In the genomic region with DNA sequence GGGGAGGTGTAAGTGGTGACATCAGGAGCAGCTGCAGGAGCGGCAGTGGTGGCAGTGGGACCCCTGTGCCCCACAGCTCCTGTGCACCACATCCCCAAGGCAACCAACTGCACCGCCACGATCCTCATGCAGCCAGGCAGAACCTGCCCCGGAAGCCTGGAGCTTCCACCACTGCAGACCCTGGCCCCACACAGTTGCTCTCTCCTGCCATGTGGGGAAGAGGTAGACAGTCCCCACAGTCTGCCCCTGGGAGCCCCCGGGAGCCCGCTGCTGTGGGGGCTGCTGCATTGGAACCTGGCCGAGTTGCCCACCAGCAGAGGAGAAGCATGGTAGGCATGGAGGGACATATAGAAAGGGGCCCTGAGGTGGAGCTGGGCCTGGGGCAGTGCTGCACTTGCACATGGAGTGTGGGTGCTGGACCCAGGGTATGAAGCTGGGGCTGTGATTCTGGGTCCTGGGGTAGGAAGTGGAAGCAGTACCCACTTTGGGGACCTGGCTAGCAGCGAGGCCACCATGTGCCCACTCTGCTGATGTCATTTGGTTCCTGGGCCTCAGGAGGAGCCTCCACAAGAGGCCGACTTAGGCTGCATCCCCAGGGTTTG, we compare ENCODE assay signal across 18 cellular contexts.
DNase-seq lines count a peak whose midpoint lies in the region; ATAC-seq and TF ChIP-seq lines count a peak whose summit lies in the region.
"Had no signal": no experiment of that assay in that cellular context is flagged by ENCODE, and none has a peak within 500 bp of the region (broad histone marks: within the 10 kb centered on the region; RNA-seq: fewer than 3 reads in every experiment).

No MANE protein-coding gene starts in this region.

- WGBS in gastroesophageal sphincter (ENCODE audit: low coverage in 1 of 2), 2 donors = 100% methylated on average over 2 of the region's 9 CpGs; no CpG with 5 or more reads in 1 of the 2 donors

- H3K4me3 ChIP-seq in gastroesophageal sphincter (no peak overlapping the region), osteoblast (ENCODE audit: insufficient read depth, low read length) (no peak overlapping the region)
- H3K4me3 ChIP-seq: BLaER1 had no signal

- H3K36me3 Mint-ChIP-seq in stimulated activated memory B cell treated with anti-CD40 and anti-IgM and Interleukin-4, amounts not matched to agents 10 μg/mL and 1 μg/mL and 100 μg/mL, for 72 hours = no peaks in the 10 kb centered on the region
- no peaks in the 10 kb centered on the region for H3K36me3 Mint-ChIP-seq in activated T-cell treated with anti-CD3 and anti-CD28 coated beads, Interleukin-2, amount 50 U/mL, for 4 hours (ENCODE audit: insufficient read depth)
- H3K36me3 Mint-ChIP-seq: CD4-positive, CD25-positive, alpha-beta regulatory T cell; CD8-positive, alpha-beta T cell had no signal

- DNase-seq in osteoblast (ENCODE audit: insufficient read length, low spot score, missing footprints) = peak; percentile 6
- no peak for DNase-seq in globus pallidus (ENCODE audit: low spot score)
- no peak for DNase-seq in HuH-7.5 (ENCODE audit: low spot score)
- DNase-seq in activated T-cell treated with anti-CD3 and anti-CD28 coated beads, Interleukin-2, amount 50 U/mL, for 4 hours = no peak
- DNase-seq: Caco-2; CD4-positive, CD25-positive, alpha-beta regulatory T cell; CD8-positive, alpha-beta T cell; DMS153; DND-41; GOT3; H7; HCEC 1CT had no signal

- no peaks in the 10 kb centered on the region for H3K27me3 ChIP-seq in gastroesophageal sphincter
- no peaks in the 10 kb centered on the region for H3K27me3 ChIP-seq in osteoblast (ENCODE audit: insufficient read depth, low read length)
- H3K27me3 ChIP-seq: BLaER1 had no signal

- no peak for TF ChIP-seq EP300 in gastroesophageal sphincter (IDR thresholded peaks at IDR 0.05)

- H3K4me1 ChIP-seq in gastroesophageal sphincter = no peaks in the 10 kb centered on the region
- H3K4me1 ChIP-seq in osteoblast (ENCODE audit: insufficient read depth, low read length) = no peaks in the 10 kb centered on the region
- H3K4me1 ChIP-seq: BLaER1, Caco-2 had no signal

- H3K9me3 ChIP-seq in gastroesophageal sphincter = no peaks in the 10 kb centered on the region
- H3K9me3 ChIP-seq in osteoblast (ENCODE audit: low read depth, low read length) = no peaks in the 10 kb centered on the region
- H3K9me3 ChIP-seq: BLaER1, Caco-2 had no signal

- no peaks in the 10 kb centered on the region for H4K20me1 ChIP-seq in osteoblast (ENCODE audit: insufficient read depth, low read length)
- H4K20me1 ChIP-seq: BLaER1 had no signal

- no peak for TF ChIP-seq CTCF in gastroesophageal sphincter (IDR thresholded peaks at IDR 0.05)
- no peak for TF ChIP-seq CTCF in osteoblast (IDR thresholded peaks at IDR 0.05; ENCODE audit: extremely low read depth, low read depth, low read length)

- no peaks in the 10 kb centered on the region for H3K9me3 Mint-ChIP-seq in stimulated activated memory B cell treated with anti-CD40 and anti-IgM and Interleukin-4, amounts not matched to agents 10 μg/mL and 1 μg/mL and 100 μg/mL, for 72 hours
- H3K9me3 Mint-ChIP-seq in activated T-cell treated with anti-CD3 and anti-CD28 coated beads, Interleukin-2, amount 50 U/mL, for 4 hours = no peaks in the 10 kb centered on the region

- ATAC-seq in gastroesophageal sphincter = peak; percentile 48
- ATAC-seq in stimulated activated memory B cell treated with anti-CD40 and anti-IgM and Interleukin-4, amounts not matched to agents 10 μg/mL and 1 μg/mL and 100 μg/mL, for 72 hours = peak; percentile 37
- ATAC-seq in GM21717 (IDR thresholded peaks at IDR 0.05; ENCODE audit: unreplicated experiment) = no peak
- no peak for ATAC-seq in activated T-cell treated with anti-CD3 and anti-CD28 coated beads, Interleukin-2, amount 50 U/mL, for 4 hours
- ATAC-seq: CD8-positive, alpha-beta T cell had no signal

- H3K4me1 Mint-ChIP-seq in stimulated activated memory B cell treated with anti-CD40 and anti-IgM and Interleukin-4, amounts not matched to agents 10 μg/mL and 1 μg/mL and 100 μg/mL, for 72 hours = no peaks in the 10 kb centered on the region
- no peaks in the 10 kb centered on the region for H3K4me1 Mint-ChIP-seq in activated T-cell treated with anti-CD3 and anti-CD28 coated beads, Interleukin-2, amount 50 U/mL, for 4 hours (ENCODE audit: low read depth)
- H3K4me1 Mint-ChIP-seq: B cell; CD4-positive, CD25-positive, alpha-beta regulatory T cell had no signal

- H3K27me3 Mint-ChIP-seq in stimulated activated memory B cell treated with anti-CD40 and anti-IgM and Interleukin-4, amounts not matched to agents 10 μg/mL and 1 μg/mL and 100 μg/mL, for 72 hours = no peaks in the 10 kb centered on the region
- no peaks in the 10 kb centered on the region for H3K27me3 Mint-ChIP-seq in activated T-cell treated with anti-CD3 and anti-CD28 coated beads, Interleukin-2, amount 50 U/mL, for 4 hours (ENCODE audit: low read depth)
- H3K27me3 Mint-ChIP-seq: B cell; CD4-positive, CD25-positive, alpha-beta regulatory T cell had no signal

- H3K27ac Mint-ChIP-seq in stimulated activated memory B cell treated with anti-CD40 and anti-IgM and Interleukin-4, amounts not matched to agents 10 μg/mL and 1 μg/mL and 100 μg/mL, for 72 hours = no peak overlapping the region
- H3K27ac Mint-ChIP-seq: B cell; CD4-positive, CD25-positive, alpha-beta regulatory T cell; CD8-positive, alpha-beta T cell had no signal

- no peaks in the 10 kb centered on the region for H3K79me2 ChIP-seq in osteoblast (ENCODE audit: insufficient read depth, low read length)

- H3K36me3 ChIP-seq in gastroesophageal sphincter = no peaks in the 10 kb centered on the region
- no peaks in the 10 kb centered on the region for H3K36me3 ChIP-seq in osteoblast (ENCODE audit: insufficient read depth, low read length)
- H3K36me3 ChIP-seq: BLaER1 had no signal

- no peak overlapping the region for H2AFZ ChIP-seq in osteoblast (ENCODE audit: low read length)

- no peak overlapping the region for H3K4me2 ChIP-seq in osteoblast (ENCODE audit: insufficient read depth, low read length)
- H3K4me2 ChIP-seq: BLaER1 had no signal

- no peak for TF ChIP-seq POLR2A in gastroesophageal sphincter (IDR thresholded peaks at IDR 0.05)

- no peak overlapping the region for H3K4me3 Mint-ChIP-seq in stimulated activated memory B cell treated with anti-CD40 and anti-IgM and Interleukin-4, amounts not matched to agents 10 μg/mL and 1 μg/mL and 100 μg/mL, for 72 hours
- H3K4me3 Mint-ChIP-seq in activated T-cell treated with anti-CD3 and anti-CD28 coated beads, Interleukin-2, amount 50 U/mL, for 4 hours = no peak overlapping the region
- H3K4me3 Mint-ChIP-seq: B cell; CD4-positive, CD25-positive, alpha-beta regulatory T cell; CD8-positive, alpha-beta T cell had no signal

- H3K27ac ChIP-seq in gastroesophageal sphincter (no peak overlapping the region), osteoblast (ENCODE audit: low read depth, low read length) (no peak overlapping the region)
- H3K27ac ChIP-seq: BLaER1, C4-2B had no signal

Comparison
In these comparisons a context has a peak if more than half of its experiments do, and no peak if none do; other contexts are left out.
1. ATAC-seq: peak in gastroesophageal sphincter (single experiment) and stimulated activated memory B cell treated with anti-CD40 and anti-IgM and Interleukin-4, amounts not matched to agents 10 μg/mL and 1 μg/mL and 100 μg/mL, for 72 hours (single experiment); none in GM21717 (single experiment) and activated T-cell treated with anti-CD3 and anti-CD28 coated beads, Interleukin-2, amount 50 U/mL, for 4 hours (0 of 2).